Comparison of ENCODE assay signal across 15 cellular contexts in genomic region chr16:3661311-3661710, GRCh38.
"Had no signal": no experiment of that assay in that cellular context is flagged by ENCODE, and none has a peak within 500 bp of the region (broad histone marks: within the 10 kb centered on the region; RNA-seq: fewer than 3 reads in every experiment).

No MANE protein-coding gene starts in this region.

- H3K27me3 ChIP-seq: adrenal gland, heart right ventricle, left lung, tibial artery, vagina had no signal

- H3K4me3 ChIP-seq: adrenal gland, coronary artery, heart right ventricle, left lung, tibial artery, vagina had no signal

- H3K9me3 ChIP-seq: adrenal gland, heart right ventricle, left lung, tibial artery, vagina had no signal

- ATAC-seq: heart right ventricle, left lung had no signal

- H3K27ac ChIP-seq: adrenal gland, coronary artery, heart right ventricle, left lung, tibial artery, vagina had no signal

- H3K4me1 ChIP-seq: adrenal gland, heart right ventricle, left lung, tibial artery, vagina had no signal

- DNase-seq: activated CD4-positive, alpha-beta T cell treated with anti-CD3 and anti-CD28 coated beads, Interleukin-2, amount 50 U/mL, for 4 hours; activated CD4-positive, CD25-positive, alpha-beta regulatory T cell treated with anti-CD3 and anti-CD28 coated beads, Interleukin-2, amount 50 U/mL, for 72 hours; activated gamma-delta T cell; adrenal gland; central memory CD4-positive, alpha-beta T cell; effector CD4-positive, alpha-beta T cell; heart right ventricle; mesendoderm; stimulated activated CD4-positive, alpha-beta T cell treated with anti-CD3 and anti-CD28 coated beads, Interleukin-12 subunit alpha, Interleukin-12 subunit beta, amount 100 ng/mL, for 4 hours; stimulated activated CD4-positive, alpha-beta T cell treated with anti-CD3 and anti-CD28 coated beads, Interleukin-4, amount 100 ng/mL, for 1 hour; stimulated activated CD8-positive, alpha-beta memory T cell treated with anti-CD3 and anti-CD28 coated beads, Interleukin-4, amount 100 ng/mL, for 48 hours; tibial artery had no signal
